ENCODE assay signal across 2 cellular contexts in genomic region chr17:1055231-1055630, GRCh38.
A peak's percentile ranks its signal among the peaks of the same experiment; 100 is the strongest.
TF ChIP-seq lines count a peak whose summit lies in the region.

No MANE protein-coding gene starts in this region.

TF ChIP-seq in A549, 52 proteins besides CTCF, POLR2A, EP300 and RAD21:
- peak; percentile 59 for TF ChIP-seq ZFP36 (IDR thresholded peaks at IDR 0.05; ENCODE audit: borderline replicate concordance, partially characterized antibody)
- TF ChIP-seq POLR2AphosphoS2 (conservative IDR thresholded peaks at IDR 0.05; ENCODE audit: low read length): no peak
- no peak for TF ChIP-seq NFE2L2 (conservative IDR thresholded peaks at IDR 0.05; ENCODE audit: low read length)

TF ChIP-seq in GM12878, 131 proteins besides CTCF, POLR2A, EP300 and RAD21:
- no peak for TF ChIP-seq ZBED1 (IDR thresholded peaks at IDR 0.05; ENCODE audit: borderline replicate concordance)
- no peak for TF ChIP-seq HDAC6 (IDR thresholded peaks at IDR 0.05; ENCODE audit: unreplicated experiment)
- no peak for TF ChIP-seq RAD51 (IDR thresholded peaks at IDR 0.05)
- TF ChIP-seq NKRF (conservative IDR thresholded peaks at IDR 0.05): no peak
- TF ChIP-seq NFIC (IDR thresholded peaks at IDR 0.05; ENCODE audit: low read depth, low read length): no peak
- TF ChIP-seq ZSCAN29 (IDR thresholded peaks at IDR 0.05): no peak
- no peak for TF ChIP-seq SIN3A (IDR thresholded peaks at IDR 0.05; ENCODE audit: low read depth, low read length)
- TF ChIP-seq ZNF24 (IDR thresholded peaks at IDR 0.05): no peak
- no peak for TF ChIP-seq ZNF592 (IDR thresholded peaks at IDR 0.05)
- TF ChIP-seq IRF5 (IDR thresholded peaks at IDR 0.05; ENCODE audit: borderline replicate concordance): no peak
- TF ChIP-seq HDAC2 (IDR thresholded peaks at IDR 0.05): no peak
TF ChIP-seq in GM12878: peak in this region for 0.
